In the genomic region with DNA sequence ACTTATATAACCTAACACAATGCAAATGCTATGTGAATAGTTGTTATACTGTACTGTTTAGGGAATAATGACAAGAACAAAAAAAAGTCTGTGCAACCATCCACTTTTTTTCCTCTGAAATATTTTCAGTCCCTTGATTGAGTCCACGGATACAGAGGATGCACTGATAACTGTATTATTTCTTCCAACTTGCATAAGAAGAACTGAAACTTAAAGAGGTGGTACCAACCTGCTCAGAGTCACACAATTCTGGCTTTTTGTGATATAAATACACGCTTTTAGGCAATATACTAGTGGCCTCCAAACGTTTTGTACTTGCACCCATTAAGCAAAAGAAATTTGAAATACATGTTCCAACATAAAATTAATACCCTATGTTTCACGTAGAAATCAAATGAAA, we compare ENCODE assay signal across 8 cellular contexts. TPM values are rescaled to one million over a fixed set of nuclear protein-coding genes. Genes with fewer than 3 reads are reported as not detected.
DNase-seq lines count a peak whose midpoint lies in the region; ATAC-seq and TF ChIP-seq lines count a peak whose summit lies in the region.

No MANE protein-coding gene starts in this region.

- peak overlapping the region; percentile 97 for H3K27ac Mint-ChIP-seq in CD4-positive, alpha-beta T cell

- ATAC-seq in CD4-positive, alpha-beta T cell (ENCODE audit: poor library complexity): no peak
- ATAC-seq in GM21529 (IDR thresholded peaks at IDR 0.05; ENCODE audit: unreplicated experiment): peak; percentile 18
- no peak for ATAC-seq in left lobe of liver

- DNase-seq in CD4-positive, alpha-beta T cell: no peak
- DNase-seq in SK-N-MC (ENCODE audit: low read depth, low spot score) (no peak), kidney epithelial cell (ENCODE audit: low read depth) (no peak), NCI-H1694 (lab: John Stamatoyannopoulos, UW) (no peak), head of caudate nucleus (no peak), left lobe of liver (ENCODE audit: low spot score) (no peak), NCI-H1092 treated with DMSO at 0.1 percent for 48 hours (lab: John Stamatoyannopoulos, UW) (no peak)

- H3K9ac ChIP-seq in SK-N-MC (ENCODE audit: insufficient read length): peak overlapping the region; percentile 97

- no peaks in the 10 kb centered on the region for H3K27me3 ChIP-seq in CD4-positive, alpha-beta T cell (ENCODE audit: control insufficient read depth, insufficient read depth, low read length)
- H3K27me3 ChIP-seq in kidney epithelial cell (ENCODE audit: control insufficient read depth, insufficient read depth, low read length): no peaks in the 10 kb centered on the region

- no peak overlapping the region for H3K27ac ChIP-seq in CD4-positive, alpha-beta T cell (ENCODE audit: low read depth, low read length)
- H3K27ac ChIP-seq in SK-N-MC: no peak overlapping the region

- intact Hi-C loops in CD4-positive, alpha-beta T cell (cut with DNase I, micrococcal nuclease): loop anchor here (5.0 to 10.0 kb wide), 2 partner anchors 1593 to 1600 kb away; no protein-coding TSS in a partner anchor
- intact Hi-C loops in head of caudate nucleus (cut with DNase I): no loop called here

- no peaks in the 10 kb centered on the region for H3K27me3 Mint-ChIP-seq in CD4-positive, alpha-beta T cell

- TF ChIP-seq CTCF in CD4-positive, alpha-beta T cell (IDR thresholded peaks at IDR 0.05): no peak
- no peak for TF ChIP-seq CTCF in kidney epithelial cell (IDR thresholded peaks at IDR 0.05; ENCODE audit: insufficient read depth, low read length, poor library complexity, severe bottlenecking)

- H3K36me3 Mint-ChIP-seq in CD4-positive, alpha-beta T cell (ENCODE audit: low read depth): peaks cover 9% of the 10 kb centered on the region

- H3K4me3 ChIP-seq in SK-N-MC: peak overlapping the region; percentile 88
- peak overlapping the region; percentile 99 for H3K4me3 ChIP-seq in kidney epithelial cell (ENCODE audit: low read depth, low read length)

- no peaks in the 10 kb centered on the region for H3K9me3 ChIP-seq in CD4-positive, alpha-beta T cell (ENCODE audit: control insufficient read depth, low read length)
- H3K9me3 ChIP-seq in SK-N-MC (ENCODE audit: low read depth, low read length): no peaks in the 10 kb centered on the region

- H3K36me3 ChIP-seq in SK-N-MC (ENCODE audit: insufficient read depth, low read length): no peaks in the 10 kb centered on the region; the same call in 1 of the 2 replicates
- no peaks in the 10 kb centered on the region for H3K36me3 ChIP-seq in kidney epithelial cell (ENCODE audit: control insufficient read depth, insufficient read depth, low read length)

- no peaks in the 10 kb centered on the region for H3K9me3 Mint-ChIP-seq in CD4-positive, alpha-beta T cell

- peak overlapping the region; percentile 96 for H3K4me3 Mint-ChIP-seq in CD4-positive, alpha-beta T cell

- POLR2A ChIA-PET in CD4-positive, alpha-beta T cell (lab: Charles Lee): no interaction called here

- CTCF ChIA-PET in CD4-positive, alpha-beta T cell (lab: Charles Lee): no interaction called here

- H3K4me1 Mint-ChIP-seq in CD4-positive, alpha-beta T cell (ENCODE audit: low read depth): peaks cover 27% of the 10 kb centered on the region

RNA-seq across cellular contexts. Expression of a gene that starts 1.3 kb away (rescaled TPM):
- 1 to 10 TPM; 7.1 to 7.8 TPM for total RNA-seq in CD4-positive, alpha-beta T cell
- total RNA-seq in kidney epithelial cell: 13.8 and 19.3 TPM in 2 replicates
- total RNA-seq in left lobe of liver: 8.5 TPM

RNA-seq across cellular contexts. Expression of a gene that starts 1.7 kb away (rescaled TPM):
- total RNA-seq in CD4-positive, alpha-beta T cell: 1 to 10 TPM; 4.3 to 4.6 TPM
- total RNA-seq in kidney epithelial cell (8.9 and 9.1 TPM in 2 replicates), left lobe of liver (5.8 TPM)
